ENCODE assay signal across 9 cellular contexts in the genomic region with DNA sequence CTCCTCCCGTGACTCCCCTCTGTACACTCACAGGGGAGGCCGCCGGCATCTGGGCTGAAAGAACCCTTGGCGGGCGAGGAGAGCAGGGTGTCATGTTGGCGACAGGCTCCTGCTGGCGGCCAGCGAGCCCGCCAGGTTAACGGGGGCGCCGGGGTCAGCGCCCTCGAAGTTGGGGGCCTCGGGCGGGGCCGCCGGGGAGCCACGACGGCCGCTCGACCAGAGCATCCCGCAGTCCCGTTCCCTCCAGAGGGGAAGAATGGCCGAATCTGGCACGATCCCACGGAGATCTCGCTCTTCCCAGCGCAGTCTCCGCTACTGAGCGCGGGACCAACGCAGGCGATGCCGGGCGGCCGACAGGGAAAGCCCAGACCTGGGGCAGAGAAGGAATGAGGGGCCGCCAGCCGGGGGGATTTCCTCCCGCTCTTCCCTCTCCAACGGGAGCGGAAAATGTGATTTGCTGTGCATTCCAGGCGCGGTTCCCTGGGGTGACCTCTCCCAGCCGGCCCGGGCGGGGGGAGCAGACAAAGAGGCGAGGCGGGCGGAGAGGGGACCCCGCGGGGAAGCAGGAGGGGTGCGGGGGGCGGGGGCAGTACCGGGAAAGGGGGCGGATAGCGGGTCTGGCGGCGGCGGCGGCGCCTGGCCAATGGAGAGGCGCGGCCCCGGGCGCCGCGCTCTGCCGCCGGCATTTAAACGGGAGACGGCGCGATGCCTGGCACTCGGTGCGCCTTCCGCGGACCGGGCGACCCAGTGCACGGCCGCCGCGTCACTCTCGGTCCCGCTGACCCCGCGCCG. TPM values are rescaled to one million over a fixed set of nuclear protein-coding genes. Genes with fewer than 3 reads are reported as not detected.
DNase-seq lines count a peak whose midpoint lies in the region; ATAC-seq and TF ChIP-seq lines count a peak whose summit lies in the region.
"Had no signal": no experiment of that assay in that cellular context is flagged by ENCODE, and none has a peak within 500 bp of the region (broad histone marks: within the 10 kb centered on the region; RNA-seq: fewer than 3 reads in every experiment).

A gene (plus strand): TSS at position 715 of the 792 bp plus-strand sequence. CDS start 12,687 bp downstream, outside the sequence.

- H3K79me2 ChIP-seq in GM23338 (replicated peaks; ENCODE audit: insufficient read depth): no peaks in the 10 kb centered on the region

- DNase-seq in GM23338 (ENCODE audit: low spot score): peak; percentile 79
- no peak for DNase-seq in skeletal muscle cell (ENCODE audit: low read depth)
- no peak for DNase-seq in HuH-7.5 (ENCODE audit: low spot score)
- DNase-seq in NCI-H187 treated with DMSO at 0.1 percent for 48 hours (lab: John Stamatoyannopoulos, UW): no peak
- DNase-seq in SW480 (ENCODE audit: low spot score): no peak

- H3F3A ChIP-seq in GM23338 (replicated peaks; ENCODE audit: low read depth): no peaks in the 10 kb centered on the region; the same call in 1 of the 2 replicates

- H3K27ac ChIP-seq in GM23338 (ENCODE audit: low read depth): no peak within 1 kb of the TSS
- H3K27ac ChIP-seq in iPS-20b (ENCODE audit: low read length): no peak within 1 kb of the TSS

- peak within 1 kb of the TSS; percentile 68 for H3K4me3 Mint-ChIP-seq in GM23338
- H3K4me3 Mint-ChIP-seq in activated T-helper 17 cell treated with anti-CD3 and anti-CD28 coated beads, Interleukin-2, amount 50 U/mL, for 72 hours: peak within 1 kb of the TSS; percentile 47

- no peak within 1 kb of the TSS for H3K27ac Mint-ChIP-seq in GM23338
- H3K27ac Mint-ChIP-seq in activated T-helper 17 cell treated with anti-CD3 and anti-CD28 coated beads, Interleukin-2, amount 50 U/mL, for 72 hours: no peak within 1 kb of the TSS

- no peak for TF ChIP-seq CTCF in GM23338 (conservative IDR thresholded peaks at IDR 0.05; ENCODE audit: low read depth in 2 of 2)

- H3K4me3 ChIP-seq in GM23338: peak within 1 kb of the TSS; percentile 70
- peak within 1 kb of the TSS; percentile 67 for H3K4me3 ChIP-seq in iPS-20b (ENCODE audit: low read length)
- H3K4me3 ChIP-seq in skeletal muscle cell (ENCODE audit: low read depth, low read length): peak within 1 kb of the TSS; percentile 80

- no peaks in the 10 kb centered on the region for H3K9me2 ChIP-seq in GM23338 (ENCODE audit: insufficient read depth)

- peaks cover 90% of the 10 kb centered on the region for H3K27me3 ChIP-seq in GM23338 (ENCODE audit: insufficient read depth)
- peaks cover 93% of the 10 kb centered on the region for H3K27me3 ChIP-seq in iPS-20b (ENCODE audit: insufficient read depth, low read length)

- H3K36me3 Mint-ChIP-seq in GM23338 (ENCODE audit: low read depth): no peaks in the 10 kb centered on the region; the same call in 2 of the 3 replicates
- no peaks in the 10 kb centered on the region for H3K36me3 Mint-ChIP-seq in activated T-helper 17 cell treated with anti-CD3 and anti-CD28 coated beads, Interleukin-2, amount 50 U/mL, for 72 hours (ENCODE audit: low read depth)

- H3K4me1 Mint-ChIP-seq in GM23338: peaks cover 22% of the 10 kb centered on the region
- no peaks in the 10 kb centered on the region for H3K4me1 Mint-ChIP-seq in activated T-helper 17 cell treated with anti-CD3 and anti-CD28 coated beads, Interleukin-2, amount 50 U/mL, for 72 hours

- H3K9ac ChIP-seq in iPS-20b (ENCODE audit: low read depth, low read length): no peak within 1 kb of the TSS

- no peaks in the 10 kb centered on the region for H3K9me3 ChIP-seq in iPS-20b (ENCODE audit: insufficient read depth, low read depth, low read length)

- H4K20me1 ChIP-seq in GM23338 (replicated peaks; ENCODE audit: insufficient read depth): no peaks in the 10 kb centered on the region

- H2AFZ ChIP-seq in GM23338: peak within 1 kb of the TSS; percentile 96

- peaks cover 26% of the 10 kb centered on the region for H3K4me1 ChIP-seq in GM23338 (ENCODE audit: insufficient read depth)
- peaks cover 8% of the 10 kb centered on the region; the same call in 1 of the 2 replicates for H3K4me1 ChIP-seq in iPS-20b (ENCODE audit: insufficient read depth, low read length)

- peaks cover 55% of the 10 kb centered on the region for H3K27me3 Mint-ChIP-seq in GM23338 (ENCODE audit: insufficient read depth, low read depth, poor library complexity)
- peaks cover 50% of the 10 kb centered on the region for H3K27me3 Mint-ChIP-seq in activated T-helper 17 cell treated with anti-CD3 and anti-CD28 coated beads, Interleukin-2, amount 50 U/mL, for 72 hours

- H3K4me2 ChIP-seq in GM23338: peak within 1 kb of the TSS; percentile 88

- ATAC-seq in GM23338 (peak; percentile 60), GM18909 (IDR thresholded peaks at IDR 0.05; ENCODE audit: poor library complexity, unreplicated experiment) (no peak)
- no peak for ATAC-seq in activated T-helper 17 cell treated with anti-CD3 and anti-CD28 coated beads, Interleukin-2, amount 50 U/mL, for 72 hours (replicated peaks)

- H3K9me3 Mint-ChIP-seq in GM23338: 0 out of 3 replicates have a peak, but pooled peaks cover 2% of the 10 kb centered on the region
- no peaks in the 10 kb centered on the region for H3K9me3 Mint-ChIP-seq in activated T-helper 17 cell treated with anti-CD3 and anti-CD28 coated beads, Interleukin-2, amount 50 U/mL, for 72 hours

- H3K36me3 ChIP-seq in GM23338 (ENCODE audit: insufficient read depth) (no peaks in the 10 kb centered on the region), iPS-20b (ENCODE audit: insufficient read depth, low read depth, low read length) (no peaks in the 10 kb centered on the region)

TF ChIP-seq in GM23338, 12 proteins besides CTCF, POLR2A, EP300 and RAD21 (continues in another document):
- TF ChIP-seq, protein P1, sequence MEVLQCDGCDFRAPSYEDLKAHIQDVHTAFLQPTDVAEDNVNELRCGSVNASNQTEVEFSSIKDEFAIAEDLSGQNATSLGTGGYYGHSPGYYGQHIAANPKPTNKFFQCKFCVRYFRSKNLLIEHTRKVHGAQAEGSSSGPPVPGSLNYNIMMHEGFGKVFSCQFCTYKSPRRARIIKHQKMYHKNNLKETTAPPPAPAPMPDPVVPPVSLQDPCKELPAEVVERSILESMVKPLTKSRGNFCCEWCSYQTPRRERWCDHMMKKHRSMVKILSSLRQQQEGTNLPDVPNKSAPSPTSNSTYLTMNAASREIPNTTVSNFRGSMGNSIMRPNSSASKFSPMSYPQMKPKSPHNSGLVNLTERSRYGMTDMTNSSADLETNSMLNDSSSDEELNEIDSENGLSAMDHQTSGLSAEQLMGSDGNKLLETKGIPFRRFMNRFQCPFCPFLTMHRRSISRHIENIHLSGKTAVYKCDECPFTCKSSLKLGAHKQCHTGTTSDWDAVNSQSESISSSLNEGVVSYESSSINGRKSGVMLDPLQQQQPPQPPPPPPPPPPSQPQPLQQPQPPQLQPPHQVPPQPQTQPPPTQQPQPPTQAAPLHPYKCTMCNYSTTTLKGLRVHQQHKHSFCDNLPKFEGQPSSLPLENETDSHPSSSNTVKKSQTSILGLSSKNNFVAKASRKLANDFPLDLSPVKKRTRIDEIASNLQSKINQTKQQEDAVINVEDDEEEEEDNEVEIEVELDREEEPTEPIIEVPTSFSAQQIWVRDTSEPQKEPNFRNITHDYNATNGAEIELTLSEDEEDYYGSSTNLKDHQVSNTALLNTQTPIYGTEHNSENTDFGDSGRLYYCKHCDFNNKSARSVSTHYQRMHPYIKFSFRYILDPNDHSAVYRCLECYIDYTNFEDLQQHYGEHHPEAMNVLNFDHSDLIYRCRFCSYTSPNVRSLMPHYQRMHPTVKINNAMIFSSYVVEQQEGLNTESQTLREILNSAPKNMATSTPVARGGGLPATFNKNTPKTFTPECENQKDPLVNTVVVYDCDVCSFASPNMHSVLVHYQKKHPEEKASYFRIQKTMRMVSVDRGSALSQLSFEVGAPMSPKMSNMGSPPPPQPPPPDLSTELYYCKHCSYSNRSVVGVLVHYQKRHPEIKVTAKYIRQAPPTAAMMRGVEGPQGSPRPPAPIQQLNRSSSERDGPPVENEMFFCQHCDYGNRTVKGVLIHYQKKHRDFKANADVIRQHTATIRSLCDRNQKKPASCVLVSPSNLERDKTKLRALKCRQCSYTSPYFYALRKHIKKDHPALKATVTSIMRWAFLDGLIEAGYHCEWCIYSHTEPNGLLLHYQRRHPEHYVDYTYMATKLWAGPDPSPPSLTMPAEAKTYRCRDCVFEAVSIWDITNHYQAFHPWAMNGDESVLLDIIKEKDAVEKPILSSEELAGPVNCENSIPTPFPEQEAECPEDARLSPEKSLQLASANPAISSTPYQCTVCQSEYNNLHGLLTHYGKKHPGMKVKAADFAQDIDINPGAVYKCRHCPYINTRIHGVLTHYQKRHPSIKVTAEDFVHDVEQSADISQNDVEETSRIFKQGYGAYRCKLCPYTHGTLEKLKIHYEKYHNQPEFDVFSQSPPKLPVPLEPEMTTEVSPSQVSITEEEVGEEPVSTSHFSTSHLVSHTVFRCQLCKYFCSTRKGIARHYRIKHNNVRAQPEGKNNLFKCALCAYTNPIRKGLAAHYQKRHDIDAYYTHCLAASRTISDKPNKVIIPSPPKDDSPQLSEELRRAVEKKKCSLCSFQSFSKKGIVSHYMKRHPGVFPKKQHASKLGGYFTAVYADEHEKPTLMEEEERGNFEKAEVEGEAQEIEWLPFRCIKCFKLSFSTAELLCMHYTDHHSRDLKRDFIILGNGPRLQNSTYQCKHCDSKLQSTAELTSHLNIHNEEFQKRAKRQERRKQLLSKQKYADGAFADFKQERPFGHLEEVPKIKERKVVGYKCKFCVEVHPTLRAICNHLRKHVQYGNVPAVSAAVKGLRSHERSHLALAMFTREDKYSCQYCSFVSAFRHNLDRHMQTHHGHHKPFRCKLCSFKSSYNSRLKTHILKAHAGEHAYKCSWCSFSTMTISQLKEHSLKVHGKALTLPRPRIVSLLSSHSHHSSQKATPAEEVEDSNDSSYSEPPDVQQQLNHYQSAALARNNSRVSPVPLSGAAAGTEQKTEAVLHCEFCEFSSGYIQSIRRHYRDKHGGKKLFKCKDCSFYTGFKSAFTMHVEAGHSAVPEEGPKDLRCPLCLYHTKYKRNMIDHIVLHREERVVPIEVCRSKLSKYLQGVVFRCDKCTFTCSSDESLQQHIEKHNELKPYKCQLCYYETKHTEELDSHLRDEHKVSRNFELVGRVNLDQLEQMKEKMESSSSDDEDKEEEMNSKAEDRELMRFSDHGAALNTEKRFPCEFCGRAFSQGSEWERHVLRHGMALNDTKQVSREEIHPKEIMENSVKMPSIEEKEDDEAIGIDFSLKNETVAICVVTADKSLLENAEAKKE (CRISPR knock-in tag; IDR thresholded peaks at IDR 0.05): no peak
- no peak for TF ChIP-seq ZNF331 (CRISPR knock-in tag; IDR thresholded peaks at IDR 0.05; ENCODE audit: low read depth)
- TF ChIP-seq POLR2AphosphoS5 (IDR thresholded peaks at IDR 0.05; ENCODE audit: low read depth): no peak
- no peak for TF ChIP-seq CREB1 (CRISPR knock-in tag; IDR thresholded peaks at IDR 0.05; ENCODE audit: low read depth)
- no peak for TF ChIP-seq EZH2 (IDR thresholded peaks at IDR 0.05; ENCODE audit: low read depth, unreplicated experiment)
- TF ChIP-seq STAT1 (IDR thresholded peaks at IDR 0.05; ENCODE audit: unreplicated experiment): no peak

RNA-seq across cellular contexts. Expression of the gene that starts here (rescaled TPM):
- total RNA-seq in GM23338 (2014; rRNA removed; shearing (Covaris generic)): 0.12 and 1.0 TPM in 2 replicates
- polyA plus RNA-seq in GM23338 (2016; fragmentation: Nextera tagmentation; extraction: Ambion mirVana): 0.21 and 0.27 TPM in 2 replicates
- total RNA-seq in activated T-helper 17 cell treated with anti-CD3 and anti-CD28 coated beads, Interleukin-2, amount 50 U/mL, for 72 hours: not detected
- total RNA-seq: M059J had no signal
